Comparison of ENCODE assay signal across 21 cellular contexts in genomic region chr17:4935650-4936049, GRCh38. TPM values are rescaled to one million over a fixed set of nuclear protein-coding genes. Genes with fewer than 3 reads are reported as not detected.
A peak's percentile ranks its signal among the peaks of the same experiment; 100 is the strongest.
DNase-seq lines count a peak whose midpoint lies in the region; ATAC-seq and TF ChIP-seq lines count a peak whose summit lies in the region.
"Had no signal": no experiment of that assay in that cellular context is flagged by ENCODE, and none has a peak within 500 bp of the region (broad histone marks: within the 10 kb centered on the region; RNA-seq: fewer than 3 reads in every experiment).

No MANE protein-coding gene starts in this region.

- peaks cover 35 to 68% of the 10 kb centered on the region in 2 donors for H3K4me1 Mint-ChIP-seq in natural killer cell
- H3K4me1 Mint-ChIP-seq in natural killer cell treated with Interleukin-12 subunit alpha and Interleukin-12 subunit beta and Interleukin-15 and Interleukin-18, amount 100 ng/mL, for 72 hours (ENCODE audit: low read depth in 2 of 2): peaks cover 44 to 55% of the 10 kb centered on the region in 2 donors
- peaks cover 48 to 53% of the 10 kb centered on the region in 2 donors for H3K4me1 Mint-ChIP-seq in immature natural killer cell
- peaks cover 23% of the 10 kb centered on the region for H3K4me1 Mint-ChIP-seq in HFFc6 (ENCODE audit: low read depth)
- peaks cover 11% of the 10 kb centered on the region for H3K4me1 Mint-ChIP-seq in Calu3 (ENCODE audit: low read depth, unreplicated experiment)

- H3K27me3 Mint-ChIP-seq in natural killer cell (ENCODE audit: low read depth in 2 of 2) (peaks cover 0 to 4% of the 10 kb centered on the region in 2 donors), immature natural killer cell (ENCODE audit: low read depth in 3 of 3) (peaks cover 13 to 17% (median 14%) of the 10 kb centered on the region in 3 donors), HFFc6 (ENCODE audit: insufficient read depth) (peaks cover 8% of the 10 kb centered on the region), Calu3 (ENCODE audit: unreplicated experiment) (no peaks in the 10 kb centered on the region)
- H3K27me3 Mint-ChIP-seq in natural killer cell treated with Interleukin-12 subunit alpha and Interleukin-12 subunit beta and Interleukin-15 and Interleukin-18, amount 100 ng/mL, for 72 hours: peaks cover 0 to 2% of the 10 kb centered on the region in 2 donors

- CTCF ChIA-PET in Calu3 (lab: Charles Lee): interaction anchor here (0.9 kb wide), 1 partner anchor 12 kb away, joined by 5 read pairs; no protein-coding TSS in a partner anchor

- H3K9me3 Mint-ChIP-seq in natural killer cell (no peaks in the 10 kb centered on the region), immature natural killer cell (no peaks in the 10 kb centered on the region), HFFc6 (no peaks in the 10 kb centered on the region), Calu3 (ENCODE audit: low read depth, unreplicated experiment) (no peaks in the 10 kb centered on the region)
- H3K9me3 Mint-ChIP-seq in natural killer cell treated with Interleukin-12 subunit alpha and Interleukin-12 subunit beta and Interleukin-15 and Interleukin-18, amount 100 ng/mL, for 72 hours: no peaks in the 10 kb centered on the region
- H3K9me3 Mint-ChIP-seq: GM23338 had no signal

- BruUV-seq in Calu3 (replicated peaks; lab: Mats Ljungman, UMichigan): no TSS peak

- H3K36me3 Mint-ChIP-seq in natural killer cell (no peaks in the 10 kb centered on the region), immature natural killer cell (peaks cover 0 to 22% (median 15%) of the 10 kb centered on the region in 3 donors), HFFc6 (ENCODE audit: low read depth) (peaks cover 21% of the 10 kb centered on the region), Calu3 (ENCODE audit: insufficient read depth, unreplicated experiment) (peaks cover 32% of the 10 kb centered on the region)
- peaks cover 1% of the 10 kb centered on the region for H3K36me3 Mint-ChIP-seq in natural killer cell treated with Interleukin-12 subunit alpha and Interleukin-12 subunit beta and Interleukin-15 and Interleukin-18, amount 100 ng/mL, for 72 hours

- ATAC-seq in natural killer cell (no peak), HG02973 (IDR thresholded peaks at IDR 0.05; ENCODE audit: unreplicated experiment) (no peak)
- ATAC-seq in natural killer cell treated with Interleukin-12 subunit alpha and Interleukin-12 subunit beta and Interleukin-15 and Interleukin-18, amount 100 ng/mL, for 72 hours: no peak
- ATAC-seq: GM23338 had no signal

- H3K27ac Mint-ChIP-seq in natural killer cell: peak overlapping the region; percentile 48 to 62
- H3K27ac Mint-ChIP-seq in natural killer cell treated with Interleukin-12 subunit alpha and Interleukin-12 subunit beta and Interleukin-15 and Interleukin-18, amount 100 ng/mL, for 72 hours: peak overlapping the region in 1 of 2 donors; percentile 53
- peak overlapping the region in 4 of 6 donors; percentile 24 to 65 (median 50) for H3K27ac Mint-ChIP-seq in immature natural killer cell
- no peak overlapping the region for H3K27ac Mint-ChIP-seq in HFFc6
- H3K27ac Mint-ChIP-seq in Calu3 (ENCODE audit: unreplicated experiment): no peak overlapping the region
- H3K27ac Mint-ChIP-seq: B cell, GM23338 had no signal

- H3K4me3 Mint-ChIP-seq in natural killer cell (no peak overlapping the region), immature natural killer cell (no peak overlapping the region), HFFc6 (no peak overlapping the region), Calu3 (ENCODE audit: low read depth, unreplicated experiment) (no peak overlapping the region)
- no peak overlapping the region for H3K4me3 Mint-ChIP-seq in natural killer cell treated with Interleukin-12 subunit alpha and Interleukin-12 subunit beta and Interleukin-15 and Interleukin-18, amount 100 ng/mL, for 72 hours
- H3K4me3 Mint-ChIP-seq: B cell, GM23338 had no signal

- no peak for TF ChIP-seq CTCF in natural killer cell (IDR thresholded peaks at IDR 0.05)
- TF ChIP-seq CTCF in HFFc6 (IDR thresholded peaks at IDR 0.05): no peak
- no peak for TF ChIP-seq CTCF in Calu3 (IDR thresholded peaks at IDR 0.05; ENCODE audit: unreplicated experiment)

- DNase-seq in natural killer cell (no peak), immature natural killer cell (no peak), HFFc6 (no peak), Calu3 (no peak)
- DNase-seq in natural killer cell treated with Interleukin-12 subunit alpha and Interleukin-12 subunit beta and Interleukin-15 and Interleukin-18, amount 100 ng/mL, for 72 hours (ENCODE audit: low spot score): no peak
- DNase-seq: Caco-2, DMS153, GDM1, HCEC 1CT, KG1, NCI-H1105 treated with DMSO at 0.1 percent for 48 hours, NCI-H1694, NCI-H2081 treated with DMSO at 0.1 percent for 48 hours, NCI-H446 treated with DMSO at 0.1 percent for 48 hours, NCI-H748 treated with DMSO at 0.1 percent for 48 hours, Right ventricle myocardium superior had no signal

- intact Hi-C loops in natural killer cell (cut with micrococcal nuclease) (no loop called here), Calu3 (cut with micrococcal nuclease; ENCODE audit: unreplicated experiment) (no loop called here)

RNA-seq across cellular contexts. Expression of gene GP1BA, which starts 3.6 kb away (rescaled TPM):
- total RNA-seq in natural killer cell (1 to 10 TPM in 2 of 3 donors, under 1 TPM in 1; 0.25 to 4.3 (median 2.2) TPM), Calu3 (2022) (not detected in 2 replicates)
- total RNA-seq in natural killer cell treated with Interleukin-12 subunit alpha and Interleukin-12 subunit beta and Interleukin-15 and Interleukin-18, amount 100 ng/mL, for 72 hours: under 1 TPM in 1 of 2 donors, not detected in 1; 0.12 TPM
- polyA plus RNA-seq in immature natural killer cell: 1 to 10 TPM in 1 of 3 donors, under 1 TPM in 1, not detected in 1; 0.38 to 1.3 TPM
- total RNA-seq in HFFc6 (2021; fragmentation: NEBNext Ultra II Directional; extraction: Animal tissue kit (Norgen Biotek cat#: 25700)): not detected
- total RNA-seq: A172, B cell, Caco-2, GM23338, OCI-LY7, Right ventricle myocardium superior had no signal

RNA-seq across cellular contexts. Expression of gene SLC25A11, which starts 4.2 kb away (rescaled TPM):
- total RNA-seq in natural killer cell (10 to 100 TPM; 34.7 to 47.5 (median 42.5) TPM), Calu3 (2022) (37.7 and 38.4 TPM in 2 replicates)
- total RNA-seq in natural killer cell treated with Interleukin-12 subunit alpha and Interleukin-12 subunit beta and Interleukin-15 and Interleukin-18, amount 100 ng/mL, for 72 hours: 10 to 100 TPM; 85.9 to 91.6 TPM
- polyA plus RNA-seq in immature natural killer cell: 100 to 1,000 TPM; 139 to 196 (median 139) TPM
- total RNA-seq in HFFc6 (2021; fragmentation: NEBNext Ultra II Directional; extraction: Animal tissue kit (Norgen Biotek cat#: 25700)): 10 to 100 TPM; 61.9 to 78.6 (median 64.4) TPM

RNA-seq across cellular contexts. Expression of gene RNF167, which starts 4.4 kb away (rescaled TPM):
- total RNA-seq in natural killer cell (100 to 1,000 TPM; 149 to 189 (median 177) TPM), Calu3 (2022) (65.2 and 77.0 TPM in 2 replicates)
- total RNA-seq in natural killer cell treated with Interleukin-12 subunit alpha and Interleukin-12 subunit beta and Interleukin-15 and Interleukin-18, amount 100 ng/mL, for 72 hours: 100 to 1,000 TPM; 144 to 150 TPM
- polyA plus RNA-seq in immature natural killer cell: 10 to 100 TPM; 62.3 to 78.2 (median 73.1) TPM
- total RNA-seq in HFFc6 (2021; fragmentation: NEBNext Ultra II Directional; extraction: Animal tissue kit (Norgen Biotek cat#: 25700)): 100 to 1,000 TPM in 3 of 6 experiments, 10 to 100 TPM in 3; 88.3 to 122 (median 97.6) TPM

RNA-seq across cellular contexts. Expression of gene PFN1, which starts 12.7 kb away (rescaled TPM):
- total RNA-seq in natural killer cell (1,000 to 10,000 TPM; 1,278 to 1,379 (median 1,308) TPM), Calu3 (2022) (580 and 605 TPM in 2 replicates)
- total RNA-seq in natural killer cell treated with Interleukin-12 subunit alpha and Interleukin-12 subunit beta and Interleukin-15 and Interleukin-18, amount 100 ng/mL, for 72 hours: 1,000 to 10,000 TPM; 1,741 to 1,743 TPM
- polyA plus RNA-seq in immature natural killer cell: 1,000 to 10,000 TPM; 3,573 to 4,444 (median 3,740) TPM
- total RNA-seq in HFFc6 (2021; fragmentation: NEBNext Ultra II Directional; extraction: Animal tissue kit (Norgen Biotek cat#: 25700)): 1,000 to 10,000 TPM; 1,630 to 1,970 (median 1,832) TPM

RNA-seq across cellular contexts. Expression of gene ENO3, which starts 15.3 kb away (rescaled TPM):
- total RNA-seq in natural killer cell (10 to 100 TPM; 26.1 to 28.4 (median 26.6) TPM), Calu3 (2022) (12.3 and 12.9 TPM in 2 replicates)
- total RNA-seq in natural killer cell treated with Interleukin-12 subunit alpha and Interleukin-12 subunit beta and Interleukin-15 and Interleukin-18, amount 100 ng/mL, for 72 hours: 10 to 100 TPM in 1 of 2 donors, 1 to 10 TPM in 1; 8.7 to 26.1 TPM
- polyA plus RNA-seq in immature natural killer cell: 1 to 10 TPM; 1.6 to 4.2 (median 4.1) TPM
- total RNA-seq in HFFc6 (2021; fragmentation: NEBNext Ultra II Directional; extraction: Animal tissue kit (Norgen Biotek cat#: 25700)): 1 to 10 TPM; 1.9 to 4.6 (median 3.2) TPM

Comparison
In these comparisons a context has a peak if more than half of its experiments do, and no peak if none do; other contexts are left out.
1. H3K27ac Mint-ChIP-seq: peak in natural killer cell (2 of 2) and immature natural killer cell (4 of 6); none in HFFc6 (single experiment) and Calu3 (single experiment).